1 cellular context compared by ENCODE assay signal in the genomic region with DNA sequence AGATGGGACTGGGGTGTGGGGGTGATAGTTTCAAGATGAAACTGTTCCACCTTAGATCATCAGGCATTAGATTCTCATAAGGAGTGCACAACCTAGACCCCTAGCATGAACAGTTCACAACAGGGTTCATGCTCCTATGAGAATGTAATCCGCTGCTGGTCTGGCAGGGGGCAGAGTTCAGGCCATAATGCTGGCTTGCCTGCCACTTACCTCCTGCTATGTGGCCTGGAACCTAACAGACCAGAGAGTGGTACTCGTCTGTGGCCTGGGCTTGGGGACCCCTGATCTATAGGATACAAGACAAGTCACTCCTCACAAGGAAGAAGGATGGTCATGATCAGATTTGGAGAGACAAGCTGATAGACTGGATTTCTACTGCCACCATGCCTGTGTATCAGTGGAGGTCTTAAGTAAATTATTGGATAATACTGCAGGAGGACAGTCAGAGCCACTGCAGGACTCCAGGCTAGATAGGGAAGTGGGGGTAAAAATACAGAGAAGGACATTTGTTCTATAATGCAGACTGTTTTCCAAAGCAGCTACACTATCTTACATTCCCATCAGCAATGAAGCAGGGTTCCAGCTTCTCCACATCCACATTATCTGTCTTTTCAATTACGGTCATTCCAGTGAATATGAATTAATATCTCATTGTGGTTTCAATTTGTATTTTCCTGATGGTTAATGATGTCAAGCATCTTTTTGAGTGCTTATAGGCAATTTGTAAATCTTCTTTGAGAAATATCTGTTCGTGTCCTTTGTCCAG.
TF ChIP-seq lines count a peak whose summit lies in the region.

No MANE protein-coding gene starts in this region.

TF ChIP-seq in HepG2, 621 proteins besides CTCF, POLR2A, EP300 and RAD21 (continued from another document):
- TF ChIP-seq, protein P1, sequence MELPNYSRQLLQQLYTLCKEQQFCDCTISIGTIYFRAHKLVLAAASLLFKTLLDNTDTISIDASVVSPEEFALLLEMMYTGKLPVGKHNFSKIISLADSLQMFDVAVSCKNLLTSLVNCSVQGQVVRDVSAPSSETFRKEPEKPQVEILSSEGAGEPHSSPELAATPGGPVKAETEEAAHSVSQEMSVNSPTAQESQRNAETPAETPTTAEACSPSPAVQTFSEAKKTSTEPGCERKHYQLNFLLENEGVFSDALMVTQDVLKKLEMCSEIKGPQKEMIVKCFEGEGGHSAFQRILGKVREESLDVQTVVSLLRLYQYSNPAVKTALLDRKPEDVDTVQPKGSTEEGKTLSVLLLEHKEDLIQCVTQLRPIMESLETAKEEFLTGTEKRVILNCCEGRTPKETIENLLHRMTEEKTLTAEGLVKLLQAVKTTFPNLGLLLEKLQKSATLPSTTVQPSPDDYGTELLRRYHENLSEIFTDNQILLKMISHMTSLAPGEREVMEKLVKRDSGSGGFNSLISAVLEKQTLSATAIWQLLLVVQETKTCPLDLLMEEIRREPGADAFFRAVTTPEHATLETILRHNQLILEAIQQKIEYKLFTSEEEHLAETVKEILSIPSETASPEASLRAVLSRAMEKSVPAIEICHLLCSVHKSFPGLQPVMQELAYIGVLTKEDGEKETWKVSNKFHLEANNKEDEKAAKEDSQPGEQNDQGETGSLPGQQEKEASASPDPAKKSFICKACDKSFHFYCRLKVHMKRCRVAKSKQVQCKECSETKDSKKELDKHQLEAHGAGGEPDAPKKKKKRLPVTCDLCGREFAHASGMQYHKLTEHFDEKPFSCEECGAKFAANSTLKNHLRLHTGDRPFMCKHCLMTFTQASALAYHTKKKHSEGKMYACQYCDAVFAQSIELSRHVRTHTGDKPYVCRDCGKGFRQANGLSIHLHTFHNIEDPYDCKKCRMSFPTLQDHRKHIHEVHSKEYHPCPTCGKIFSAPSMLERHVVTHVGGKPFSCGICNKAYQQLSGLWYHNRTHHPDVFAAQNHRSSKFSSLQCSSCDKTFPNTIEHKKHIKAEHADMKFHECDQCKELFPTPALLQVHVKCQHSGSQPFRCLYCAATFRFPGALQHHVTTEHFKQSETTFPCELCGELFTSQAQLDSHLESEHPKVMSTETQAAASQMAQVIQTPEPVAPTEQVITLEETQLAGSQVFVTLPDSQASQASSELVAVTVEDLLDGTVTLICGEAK (IDR thresholded peaks at IDR 0.05) = no peak
- TF ChIP-seq, protein P1 (CRISPR knock-in tag; IDR thresholded peaks at IDR 0.05) = no peak
- TF ChIP-seq, protein P2, sequence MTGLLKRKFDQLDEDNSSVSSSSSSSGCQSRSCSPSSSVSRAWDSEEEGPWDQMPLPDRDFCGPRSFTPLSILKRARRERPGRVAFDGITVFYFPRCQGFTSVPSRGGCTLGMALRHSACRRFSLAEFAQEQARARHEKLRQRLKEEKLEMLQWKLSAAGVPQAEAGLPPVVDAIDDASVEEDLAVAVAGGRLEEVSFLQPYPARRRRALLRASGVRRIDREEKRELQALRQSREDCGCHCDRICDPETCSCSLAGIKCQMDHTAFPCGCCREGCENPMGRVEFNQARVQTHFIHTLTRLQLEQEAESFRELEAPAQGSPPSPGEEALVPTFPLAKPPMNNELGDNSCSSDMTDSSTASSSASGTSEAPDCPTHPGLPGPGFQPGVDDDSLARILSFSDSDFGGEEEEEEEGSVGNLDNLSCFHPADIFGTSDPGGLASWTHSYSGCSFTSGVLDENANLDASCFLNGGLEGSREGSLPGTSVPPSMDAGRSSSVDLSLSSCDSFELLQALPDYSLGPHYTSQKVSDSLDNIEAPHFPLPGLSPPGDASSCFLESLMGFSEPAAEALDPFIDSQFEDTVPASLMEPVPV (CRISPR knock-in tag; IDR thresholded peaks at IDR 0.05) = no peak
- TF ChIP-seq HIVEP1 (CRISPR knock-in tag; IDR thresholded peaks at IDR 0.05) (no peak), SOX6 (IDR thresholded peaks at IDR 0.05) (no peak), SOX6 (CRISPR knock-in tag; IDR thresholded peaks at IDR 0.05) (peak; percentile 57; the same call in 1 of the 2 replicates), ZNF619 (CRISPR knock-in tag; IDR thresholded peaks at IDR 0.05) (peak; percentile 67; the same call in 1 of the 2 replicates), MATR3 (CRISPR knock-in tag; IDR thresholded peaks at IDR 0.05) (no peak)
- TF ChIP-seq, protein P3, sequence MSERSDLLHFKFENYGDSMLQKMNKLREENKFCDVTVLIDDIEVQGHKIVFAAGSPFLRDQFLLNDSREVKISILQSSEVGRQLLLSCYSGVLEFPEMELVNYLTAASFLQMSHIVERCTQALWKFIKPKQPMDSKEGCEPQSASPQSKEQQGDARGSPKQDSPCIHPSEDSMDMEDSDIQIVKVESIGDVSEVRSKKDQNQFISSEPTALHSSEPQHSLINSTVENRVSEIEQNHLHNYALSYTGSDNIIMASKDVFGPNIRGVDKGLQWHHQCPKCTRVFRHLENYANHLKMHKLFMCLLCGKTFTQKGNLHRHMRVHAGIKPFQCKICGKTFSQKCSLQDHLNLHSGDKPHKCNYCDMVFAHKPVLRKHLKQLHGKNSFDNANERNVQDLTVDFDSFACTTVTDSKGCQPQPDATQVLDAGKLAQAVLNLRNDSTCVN (CRISPR knock-in tag; IDR thresholded peaks at IDR 0.05; ENCODE audit: borderline replicate concordance) = peak; percentile 50; the same call in 1 of the 2 replicates
